Comparison of ENCODE assay signal across 10 cellular contexts in the genomic region with DNA sequence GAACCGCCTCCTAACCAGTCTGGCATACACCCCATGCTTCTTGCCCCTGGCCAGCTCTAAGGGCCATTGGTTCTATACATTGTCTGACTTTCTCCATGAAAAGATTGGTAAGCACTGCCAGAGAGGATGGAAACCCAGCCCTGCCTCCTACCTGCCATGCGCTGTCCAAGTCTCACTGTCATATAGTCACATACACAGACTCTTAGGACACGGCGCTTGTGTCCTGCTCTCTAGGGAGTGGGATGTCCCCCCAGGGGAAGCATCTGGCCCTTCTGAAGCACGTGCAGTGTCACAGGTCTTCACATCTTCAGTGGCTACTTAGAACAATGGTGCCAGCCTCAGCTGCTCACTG. TPM values are rescaled to one million over a fixed set of nuclear protein-coding genes. Genes with fewer than 3 reads are reported as not detected.
DNase-seq lines count a peak whose midpoint lies in the region; ATAC-seq and TF ChIP-seq lines count a peak whose summit lies in the region.
"Had no signal": no experiment of that assay in that cellular context is flagged by ENCODE, and none has a peak within 500 bp of the region (broad histone marks: within the 10 kb centered on the region; RNA-seq: fewer than 3 reads in every experiment).

No MANE protein-coding gene starts in this region.

- no peaks in the 10 kb centered on the region for H3K9me3 Mint-ChIP-seq in IgD-negative memory B cell
- no peaks in the 10 kb centered on the region for H3K9me3 Mint-ChIP-seq in neural progenitor cell

- DNase-seq in colonic mucosa, result no peak
- DNase-seq in neural progenitor cell (ENCODE audit: low spot score), result no peak
- DNase-seq in islet precursor cell, result no peak
- DNase-seq: DMS79 treated with DMSO at 0.1 percent for 48 hours, NCI-H187 had no signal

- H2AFZ ChIP-seq in neural progenitor cell (replicated peaks), result no peak overlapping the region

- H3K4me2 ChIP-seq in BLaER1 treated with 17β-estradiol and CSF1 and Interleukin-3, amounts not matched to agents 10 nM and 100 nM, result peak overlapping the region; percentile 94 to 100 (median 99)
- H3K4me2 ChIP-seq in neural progenitor cell, result peak overlapping the region; percentile 68

- H3K36me3 Mint-ChIP-seq in IgD-negative memory B cell, result peaks cover 1% of the 10 kb centered on the region
- no peaks in the 10 kb centered on the region for H3K36me3 Mint-ChIP-seq in neural progenitor cell

- H3F3A ChIP-seq in neural progenitor cell (ENCODE audit: low read depth), result peaks cover 34% of the 10 kb centered on the region

- ATAC-seq in GM19351 (IDR thresholded peaks at IDR 0.05; ENCODE audit: unreplicated experiment) (no peak), GM18517 (IDR thresholded peaks at IDR 0.05; ENCODE audit: unreplicated experiment) (no peak), HG03571 (IDR thresholded peaks at IDR 0.05; ENCODE audit: unreplicated experiment) (no peak)

- H3K4me3 Mint-ChIP-seq in IgD-negative memory B cell, result peak overlapping the region; percentile 92 to 98 (median 95)
- H3K4me3 Mint-ChIP-seq in neural progenitor cell, result no peak overlapping the region

- H3K4me1 ChIP-seq in BLaER1 treated with 17β-estradiol and CSF1 and Interleukin-3, amounts not matched to agents 10 nM and 100 nM, result peaks cover 82 to 97% (median 89%) of the 10 kb centered on the region in 10 experiments
- H3K4me1 ChIP-seq in colonic mucosa (no peaks in the 10 kb centered on the region), neural progenitor cell (peaks cover 41% of the 10 kb centered on the region)

- peak overlapping the region; percentile 51 to 99 (median 92) for H3K27ac ChIP-seq in BLaER1 treated with 17β-estradiol and CSF1 and Interleukin-3, amounts not matched to agents 10 nM and 100 nM
- H3K27ac ChIP-seq in colonic mucosa (peak overlapping the region; percentile 62), neural progenitor cell (peak overlapping the region; percentile 43)

- peak overlapping the region; percentile 61 to 97 (median 88); a peak in 21 of 22 replicates for H3K9ac ChIP-seq in BLaER1 treated with 17β-estradiol and CSF1 and Interleukin-3, amounts not matched to agents 10 nM and 100 nM
- peak overlapping the region in 1 of 2 donors; percentile 27 for H3K9ac ChIP-seq in colonic mucosa (ENCODE audit: low read depth in 2 of 2, low read length in 2 of 2)
- H3K9ac ChIP-seq in neural progenitor cell, result no peak overlapping the region

- no peaks in the 10 kb centered on the region for H3K9me3 ChIP-seq in BLaER1 treated with 17β-estradiol and CSF1 and Interleukin-3, amounts not matched to agents 10 nM and 100 nM (replicated peaks in 1 of 11)
- H3K9me3 ChIP-seq in colonic mucosa (no peaks in the 10 kb centered on the region), neural progenitor cell (ENCODE audit: low read depth) (no peaks in the 10 kb centered on the region)

- peak overlapping the region; percentile 54 to 79 (median 70) for H3K4me3 ChIP-seq in BLaER1 treated with 17β-estradiol and CSF1 and Interleukin-3, amounts not matched to agents 10 nM and 100 nM
- H3K4me3 ChIP-seq in colonic mucosa (no peak overlapping the region), neural progenitor cell (no peak overlapping the region)

- H3K27ac Mint-ChIP-seq in IgD-negative memory B cell (peak overlapping the region; percentile 67 to 98 (median 97)), neural progenitor cell (no peak overlapping the region)

- intact Hi-C loops in colonic mucosa (cut with DNase I), result no loop called here

- H3K79me2 ChIP-seq in neural progenitor cell (ENCODE audit: low read depth), result peaks cover 4% of the 10 kb centered on the region

- TF ChIP-seq CTCF in colonic mucosa (IDR thresholded peaks at IDR 0.05) (no peak), neural progenitor cell (IDR thresholded peaks at IDR 0.05) (no peak)

- peaks cover 0 to 31% (median 3%) of the 10 kb centered on the region in 11 experiments; a peak in 8 of 22 replicates for H4K20me1 ChIP-seq in BLaER1 treated with 17β-estradiol and CSF1 and Interleukin-3, amounts not matched to agents 10 nM and 100 nM
- peaks cover 35% of the 10 kb centered on the region for H4K20me1 ChIP-seq in neural progenitor cell (ENCODE audit: low read depth)

- H3K27me3 Mint-ChIP-seq in IgD-negative memory B cell (no peaks in the 10 kb centered on the region), neural progenitor cell (ENCODE audit: insufficient read depth, low read depth) (peaks cover 4% of the 10 kb centered on the region)

- no peaks in the 10 kb centered on the region for H3K27me3 ChIP-seq in BLaER1 treated with 17β-estradiol and CSF1 and Interleukin-3, amounts not matched to agents 10 nM and 100 nM
- H3K27me3 ChIP-seq in colonic mucosa (no peaks in the 10 kb centered on the region), neural progenitor cell (no peaks in the 10 kb centered on the region)

- peaks cover 38 to 56% (median 50%) of the 10 kb centered on the region in 3 donors for H3K4me1 Mint-ChIP-seq in IgD-negative memory B cell
- peaks cover 52% of the 10 kb centered on the region for H3K4me1 Mint-ChIP-seq in neural progenitor cell

- H3K36me3 ChIP-seq in BLaER1 treated with 17β-estradiol and CSF1 and Interleukin-3, amounts not matched to agents 10 nM and 100 nM, result peaks cover under 1 to 14% (median 6%) of the 10 kb centered on the region in 11 experiments; a peak in 12 of 22 replicates
- H3K36me3 ChIP-seq in colonic mucosa (no peaks in the 10 kb centered on the region), neural progenitor cell (no peaks in the 10 kb centered on the region)

RNA-seq across cellular contexts. Expression of a gene that starts 38.7 kb away (rescaled TPM):
- polyA plus RNA-seq in IgD-negative memory B cell, result 39.6 TPM
- 100 to 1,000 TPM in 1 of 2 donors, 10 to 100 TPM in 1; 63.3 to 112 TPM for total RNA-seq in colonic mucosa
- 11.6 and 24.8 TPM in 2 replicates for total RNA-seq in neural progenitor cell (ENCODE audit: low replicate concordance)

Comparison
In these comparisons a context has a peak if more than half of its experiments do, and no peak if none do; other contexts are left out.
1. H3K4me3 ChIP-seq: peak in BLaER1 treated with 17β-estradiol and CSF1 and Interleukin-3, amounts not matched to agents 10 nM and 100 nM (10 of 10); none in colonic mucosa (single experiment) and neural progenitor cell (single experiment).
2. Peak in every context shown above with its lines, with median percentiles within 50 percentile points of each other: H3K27ac ChIP-seq.